29 cellular contexts compared by ENCODE assay signal in genomic region chrX:36401774-36402173, GRCh38.
"Had no signal": no experiment of that assay in that cellular context is flagged by ENCODE, and none has a peak within 500 bp of the region (broad histone marks: within the 10 kb centered on the region; RNA-seq: fewer than 3 reads in every experiment).

No MANE protein-coding gene starts in this region.

- H3K36me3 Mint-ChIP-seq: stimulated activated effector memory CD8-positive, alpha-beta T cell treated with anti-CD3 and anti-CD28 coated beads, Interleukin-12 subunit alpha, Interleukin-12 subunit beta, amount 100 ng/mL, for 72 hours; stimulated activated memory B cell treated with anti-CD40 and anti-IgM and Interleukin-4, amounts not matched to agents 10 μg/mL and 1 μg/mL and 100 μg/mL, for 72 hours; stimulated activated naive B cell treated with anti-CD40 and anti-IgM and Interleukin-4, amounts not matched to agents 10 μg/mL and 1 μg/mL and 100 μg/mL, for 72 hours; type B pancreatic cell had no signal

- H3K27ac Mint-ChIP-seq: stimulated activated effector memory CD8-positive, alpha-beta T cell treated with anti-CD3 and anti-CD28 coated beads, Interleukin-12 subunit alpha, Interleukin-12 subunit beta, amount 100 ng/mL, for 72 hours; stimulated activated memory B cell treated with anti-CD40 and anti-IgM and Interleukin-4, amounts not matched to agents 10 μg/mL and 1 μg/mL and 100 μg/mL, for 72 hours; stimulated activated naive B cell treated with anti-CD40 and anti-IgM and Interleukin-4, amounts not matched to agents 10 μg/mL and 1 μg/mL and 100 μg/mL, for 72 hours; stimulated activated naive CD8-positive, alpha-beta T cell treated with anti-CD3 and anti-CD28 coated beads, Interleukin-15, amount 100 ng/mL, for 72 hours; stimulated activated naive CD8-positive, alpha-beta T cell treated with anti-CD3 and anti-CD28 coated beads, Interleukin-15, Interleukin-2, amounts not matched to agents 100 ng/mL and 50 ng/mL, for 24 hours; type B pancreatic cell had no signal

- H3K9me3 ChIP-seq: stomach, suprapubic skin, testis, thoracic aorta, thyroid gland, tibial artery, tibial nerve, transverse colon, upper lobe of left lung, upper lobe of right lung, uterus, vagina had no signal

- H3K27me3 Mint-ChIP-seq: stimulated activated memory B cell treated with anti-CD40 and anti-IgM and Interleukin-4, amounts not matched to agents 10 μg/mL and 1 μg/mL and 100 μg/mL, for 72 hours; stimulated activated naive B cell treated with anti-CD40 and anti-IgM and Interleukin-4, amounts not matched to agents 10 μg/mL and 1 μg/mL and 100 μg/mL, for 72 hours; stimulated activated naive CD8-positive, alpha-beta T cell treated with anti-CD3 and anti-CD28 coated beads, Interleukin-15, amount 100 ng/mL, for 72 hours; stimulated activated naive CD8-positive, alpha-beta T cell treated with anti-CD3 and anti-CD28 coated beads, Interleukin-15, Interleukin-2, amounts not matched to agents 100 ng/mL and 50 ng/mL, for 24 hours; type B pancreatic cell had no signal

- FAIRE-seq: urothelium cell line had no signal

- ATAC-seq: stimulated activated effector memory CD8-positive, alpha-beta T cell treated with anti-CD3 and anti-CD28 coated beads, Interleukin-12 subunit alpha, Interleukin-12 subunit beta, amount 100 ng/mL, for 72 hours; stimulated activated memory B cell treated with anti-CD40 and anti-IgM and Interleukin-4, amounts not matched to agents 10 μg/mL and 1 μg/mL and 100 μg/mL, for 72 hours; stimulated activated naive B cell treated with anti-CD40 and anti-IgM and Interleukin-4, amounts not matched to agents 10 μg/mL and 1 μg/mL and 100 μg/mL, for 72 hours; stimulated activated naive CD8-positive, alpha-beta T cell treated with anti-CD3 and anti-CD28 coated beads, Interleukin-15, amount 100 ng/mL, for 72 hours; stimulated activated naive CD8-positive, alpha-beta T cell treated with anti-CD3 and anti-CD28 coated beads, Interleukin-15, Interleukin-2, amounts not matched to agents 100 U/mL and 50 U/mL, for 24 hours; upper lobe of right lung had no signal

- H3K36me3 ChIP-seq: stomach, suprapubic skin, thoracic aorta, thyroid gland, tibial artery, tibial nerve, transverse colon, upper lobe of left lung, upper lobe of right lung, uterus, vagina had no signal

- DNase-seq: stimulated activated CD4-positive, alpha-beta T cell treated with anti-CD3 and anti-CD28 coated beads, Interleukin-2, amount 100 ng/mL, for 48 hours; stimulated activated CD4-positive, alpha-beta T cell treated with anti-CD3 and anti-CD28 coated beads, Interleukin-4, amount 100 ng/mL, for 1 hour; stimulated activated CD4-positive, alpha-beta T cell treated with anti-CD3 and anti-CD28 coated beads, Interleukin-4, amount 100 ng/mL, for 24 hours; stimulated activated CD4-positive, alpha-beta T cell treated with anti-CD3 and anti-CD28 coated beads, Interleukin-4, amount 100 ng/mL, for 4 hours; stimulated activated CD8-positive, alpha-beta memory T cell treated with anti-CD3 and anti-CD28 coated beads, Interleukin-4, amount 100 ng/mL, for 48 hours; stimulated activated naive B cell treated with anti-CD40 and anti-IgM and Interleukin-4, amounts not matched to agents 10 μg/mL and 1 μg/mL and 100 μg/mL, for 72 hours; stimulated activated naive CD4-positive, alpha-beta T cell; stimulated activated naive CD4-positive, alpha-beta T cell treated with Interleukin-2 at 50 U/mL for 16 hours; stimulated activated naive CD8-positive, alpha-beta T cell treated with anti-CD3 and anti-CD28 coated beads, Interleukin-15, amount 100 ng/mL, for 72 hours; stimulated activated naive CD8-positive, alpha-beta T cell treated with anti-CD3 and anti-CD28 coated beads, Interleukin-15, Interleukin-2, amounts not matched to agents 100 U/mL and 50 U/mL, for 24 hours; stomach; substantia nigra; testis; thyroid gland; tibial artery; transverse colon; trophoblast cell; upper lobe of left lung; upper lobe of right lung; uterus had no signal

- H3K4me1 ChIP-seq: stomach, suprapubic skin, testis, thyroid gland, tibial artery, tibial nerve, transverse colon, upper lobe of left lung, upper lobe of right lung, uterus, vagina had no signal

- H3K4me3 ChIP-seq: stomach, suprapubic skin, testis, thoracic aorta, thyroid gland, tibial artery, tibial nerve, transverse colon, upper lobe of left lung, upper lobe of right lung, uterus, vagina had no signal

- H3K27ac ChIP-seq: stomach, suprapubic skin, testis, thoracic aorta, thyroid gland, tibial artery, tibial nerve, transverse colon, upper lobe of left lung, upper lobe of right lung, uterus, vagina had no signal

- H3K9me3 Mint-ChIP-seq: stimulated activated effector memory CD8-positive, alpha-beta T cell treated with anti-CD3 and anti-CD28 coated beads, Interleukin-12 subunit alpha, Interleukin-12 subunit beta, amount 100 ng/mL, for 72 hours; stimulated activated memory B cell treated with anti-CD40 and anti-IgM and Interleukin-4, amounts not matched to agents 10 μg/mL and 1 μg/mL and 100 μg/mL, for 72 hours; stimulated activated naive B cell treated with anti-CD40 and anti-IgM and Interleukin-4, amounts not matched to agents 10 μg/mL and 1 μg/mL and 100 μg/mL, for 72 hours; stimulated activated naive CD8-positive, alpha-beta T cell treated with anti-CD3 and anti-CD28 coated beads, Interleukin-15, amount 100 ng/mL, for 72 hours; stimulated activated naive CD8-positive, alpha-beta T cell treated with anti-CD3 and anti-CD28 coated beads, Interleukin-15, Interleukin-2, amounts not matched to agents 100 ng/mL and 50 ng/mL, for 24 hours; type B pancreatic cell had no signal

- H3K4me3 Mint-ChIP-seq: stimulated activated effector memory CD8-positive, alpha-beta T cell treated with anti-CD3 and anti-CD28 coated beads, Interleukin-12 subunit alpha, Interleukin-12 subunit beta, amount 100 ng/mL, for 72 hours; stimulated activated memory B cell treated with anti-CD40 and anti-IgM and Interleukin-4, amounts not matched to agents 10 μg/mL and 1 μg/mL and 100 μg/mL, for 72 hours; stimulated activated naive B cell treated with anti-CD40 and anti-IgM and Interleukin-4, amounts not matched to agents 10 μg/mL and 1 μg/mL and 100 μg/mL, for 72 hours; stimulated activated naive CD8-positive, alpha-beta T cell treated with anti-CD3 and anti-CD28 coated beads, Interleukin-15, amount 100 ng/mL, for 72 hours; stimulated activated naive CD8-positive, alpha-beta T cell treated with anti-CD3 and anti-CD28 coated beads, Interleukin-15, Interleukin-2, amounts not matched to agents 100 ng/mL and 50 ng/mL, for 24 hours; type B pancreatic cell had no signal

- H3K4me1 Mint-ChIP-seq: stimulated activated effector memory CD8-positive, alpha-beta T cell treated with anti-CD3 and anti-CD28 coated beads, Interleukin-12 subunit alpha, Interleukin-12 subunit beta, amount 100 ng/mL, for 72 hours; stimulated activated memory B cell treated with anti-CD40 and anti-IgM and Interleukin-4, amounts not matched to agents 10 μg/mL and 1 μg/mL and 100 μg/mL, for 72 hours; stimulated activated naive B cell treated with anti-CD40 and anti-IgM and Interleukin-4, amounts not matched to agents 10 μg/mL and 1 μg/mL and 100 μg/mL, for 72 hours; stimulated activated naive CD8-positive, alpha-beta T cell treated with anti-CD3 and anti-CD28 coated beads, Interleukin-15, amount 100 ng/mL, for 72 hours had no signal
